Comparison of ENCODE assay signal across 15 cellular contexts in the genomic region with DNA sequence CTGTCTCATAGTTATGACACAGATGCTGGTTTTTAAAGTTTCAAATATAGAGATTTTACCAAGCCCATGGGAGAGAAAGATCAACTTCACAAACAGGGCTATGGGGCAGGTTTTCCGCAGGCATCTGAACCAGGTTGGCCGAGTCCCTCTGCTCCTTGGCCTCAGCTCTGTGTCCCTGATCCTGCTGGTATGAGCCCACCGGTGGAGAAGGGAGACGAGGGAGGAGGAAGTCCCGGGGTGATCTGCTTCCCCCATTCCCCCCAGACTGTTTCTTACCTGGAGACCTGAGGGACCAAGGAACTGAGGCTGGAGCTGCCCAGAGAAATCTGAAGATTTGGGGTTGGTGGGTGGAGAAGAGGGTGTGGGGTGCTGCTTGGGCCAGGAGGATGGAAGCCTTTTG. TPM values are rescaled to one million over a fixed set of nuclear protein-coding genes. Genes with fewer than 3 reads are reported as not detected.
DNase-seq lines count a peak whose midpoint lies in the region; ATAC-seq and TF ChIP-seq lines count a peak whose summit lies in the region.
"Had no signal": no experiment of that assay in that cellular context is flagged by ENCODE, and none has a peak within 500 bp of the region (broad histone marks: within the 10 kb centered on the region; RNA-seq: fewer than 3 reads in every experiment).

No MANE protein-coding gene starts in this region.

- no peaks in the 10 kb centered on the region for H3K36me3 ChIP-seq in naive thymus-derived CD4-positive, alpha-beta T cell (ENCODE audit: control insufficient read depth in 2 of 3, insufficient read depth in 3 of 3, low read length in 3 of 3)
- no peaks in the 10 kb centered on the region for H3K36me3 ChIP-seq in thyroid gland

- TF ChIP-seq CTCF in thyroid gland (IDR thresholded peaks at IDR 0.05) = no peak

- no peak overlapping the region for H3K27ac ChIP-seq in naive thymus-derived CD4-positive, alpha-beta T cell (ENCODE audit: low read depth, low read length)
- peak overlapping the region in 2 of 3 donors; percentile 74 to 83 for H3K27ac ChIP-seq in thyroid gland

- H3K27me3 ChIP-seq in naive thymus-derived CD4-positive, alpha-beta T cell (ENCODE audit: control insufficient read depth in 2 of 2, insufficient read depth in 2 of 2, low read length in 2 of 2) = no peaks in the 10 kb centered on the region
- no peaks in the 10 kb centered on the region for H3K27me3 ChIP-seq in thyroid gland

- POLR2A ChIA-PET in activated CD4-positive, alpha-beta T cell treated with anti-CD3 and anti-CD28 coated beads, Interleukin-2, amount 10 ng/mL, durations not matched to agents 7 days and 5 days (lab: Charles Lee) = interaction anchor here (0.6 kb wide), 1 partner anchor 272 kb away, joined by 3 read pairs; no protein-coding TSS in a partner anchor
- POLR2A ChIA-PET in naive thymus-derived CD4-positive, alpha-beta T cell (lab: Charles Lee) = interaction anchor here (1.6 to 31.3 kb wide), 3 partner anchors 12 to 40 kb away, joined by 6 to 1812 read pairs (median 389); partner anchors contain the start of gene BTG2

- no peak overlapping the region for H3K4me3 ChIP-seq in naive thymus-derived CD4-positive, alpha-beta T cell (ENCODE audit: low read length)
- no peak overlapping the region for H3K4me3 ChIP-seq in thyroid gland (replicated peaks in 1 of 3)

- DNase-seq in activated CD4-positive, alpha-beta T cell treated with anti-CD3 and anti-CD28 coated beads, Interleukin-2, amount 10 ng/mL, durations not matched to agents 7 days and 5 days = no peak
- DNase-seq in activated CD4-positive, alpha-beta T cell treated with anti-CD3 and anti-CD28 coated beads for 4 hours = no peak
- DNase-seq in activated naive CD8-positive, alpha-beta T cell treated with anti-CD3 and anti-CD28 coated beads, Interleukin-2, amount 50 U/mL, for 24 hours = no peak
- no peak for DNase-seq in naive thymus-derived CD4-positive, alpha-beta T cell
- DNase-seq in thyroid gland = no peak
- no peak for DNase-seq in immature natural killer cell
- no peak for DNase-seq in EL
- DNase-seq: COR-L47; mammary epithelial cell; NCI-H2081 treated with DMSO at 0.1 percent for 48 hours; NCI-H69; stimulated activated CD4-positive, alpha-beta T cell treated with anti-CD3 and anti-CD28 coated beads, Interleukin-12 subunit alpha, Interleukin-12 subunit beta, amount 100 ng/mL, for 4 hours; T-helper 9 cell had no signal

- peaks cover 6 to 51% of the 10 kb centered on the region in 2 donors for H3K4me1 ChIP-seq in naive thymus-derived CD4-positive, alpha-beta T cell (ENCODE audit: control insufficient read depth in 2 of 2, insufficient read depth in 2 of 2, low read length in 2 of 2)
- peaks cover 51 to 80% of the 10 kb centered on the region in 2 donors for H3K4me1 ChIP-seq in thyroid gland

- peaks cover 78% of the 10 kb centered on the region for H3K4me1 Mint-ChIP-seq in activated CD4-positive, alpha-beta T cell treated with anti-CD3 and anti-CD28 coated beads, Interleukin-2, amount 10 ng/mL, durations not matched to agents 7 days and 5 days
- H3K4me1 Mint-ChIP-seq in activated naive CD8-positive, alpha-beta T cell treated with anti-CD3 and anti-CD28 coated beads, Interleukin-2, amount 50 U/mL, for 24 hours = peaks cover 65% of the 10 kb centered on the region
- peaks cover 35 to 75% (median 73%) of the 10 kb centered on the region in 7 donors for H3K4me1 Mint-ChIP-seq in naive thymus-derived CD4-positive, alpha-beta T cell
- peaks cover 39 to 45% of the 10 kb centered on the region in 2 donors for H3K4me1 Mint-ChIP-seq in immature natural killer cell

- no peak for TF ChIP-seq POLR2A in thyroid gland (IDR thresholded peaks at IDR 0.05)

- CTCF ChIA-PET in activated CD4-positive, alpha-beta T cell treated with anti-CD3 and anti-CD28 coated beads, Interleukin-2, amount 10 ng/mL, durations not matched to agents 7 days and 5 days (lab: Charles Lee) = interaction anchor here (0.7 to 5.9 kb wide), 8 partner anchors 8 to 86 kb away, joined by 3 to 64 read pairs (median 22); partner anchors contain the start of gene BTG2
- CTCF ChIA-PET in naive thymus-derived CD4-positive, alpha-beta T cell (lab: Charles Lee) = interaction anchor here (1.3 to 15.6 kb wide), 9 partner anchors 9 to 212 kb away, joined by 3 to 480 read pairs (median 14); partner anchors contain the start of gene BTG2

- peak overlapping the region; percentile 71 for H3K27ac Mint-ChIP-seq in activated CD4-positive, alpha-beta T cell treated with anti-CD3 and anti-CD28 coated beads, Interleukin-2, amount 10 ng/mL, durations not matched to agents 7 days and 5 days
- peak overlapping the region; percentile 42 for H3K27ac Mint-ChIP-seq in activated naive CD8-positive, alpha-beta T cell treated with anti-CD3 and anti-CD28 coated beads, Interleukin-2, amount 50 U/mL, for 24 hours
- H3K27ac Mint-ChIP-seq in naive thymus-derived CD4-positive, alpha-beta T cell = peak overlapping the region; percentile 59 to 98 (median 83)
- H3K27ac Mint-ChIP-seq in immature natural killer cell = peak overlapping the region in 1 of 6 donors; percentile 21

- no peaks in the 10 kb centered on the region for H3K9me3 ChIP-seq in naive thymus-derived CD4-positive, alpha-beta T cell (ENCODE audit: control insufficient read depth in 2 of 3, low read length in 3 of 3)
- no peaks in the 10 kb centered on the region for H3K9me3 ChIP-seq in thyroid gland

- intact Hi-C loops in naive thymus-derived CD4-positive, alpha-beta T cell (cut with micrococcal nuclease) = loop anchor here in 1 of 2 donors (10.0 kb wide), 1 partner anchor 488 kb away; the partner anchor contains the start of gene LAX1
- intact Hi-C loops in thyroid gland (cut with DNase I) = loop anchor here (10.0 kb wide), 2 partner anchors 168 to 418 kb away; no protein-coding TSS in a partner anchor

- no peaks in the 10 kb centered on the region for H3K36me3 Mint-ChIP-seq in activated CD4-positive, alpha-beta T cell treated with anti-CD3 and anti-CD28 coated beads, Interleukin-2, amount 10 ng/mL, durations not matched to agents 7 days and 5 days (ENCODE audit: low read depth)
- no peaks in the 10 kb centered on the region for H3K36me3 Mint-ChIP-seq in activated naive CD8-positive, alpha-beta T cell treated with anti-CD3 and anti-CD28 coated beads, Interleukin-2, amount 50 U/mL, for 24 hours (ENCODE audit: low read depth)
- no peaks in the 10 kb centered on the region for H3K36me3 Mint-ChIP-seq in naive thymus-derived CD4-positive, alpha-beta T cell
- H3K36me3 Mint-ChIP-seq in immature natural killer cell = no peaks in the 10 kb centered on the region

- ATAC-seq in activated naive CD8-positive, alpha-beta T cell treated with anti-CD3 and anti-CD28 coated beads, Interleukin-2, amount 50 U/mL, for 24 hours = no peak
- no peak for ATAC-seq in naive thymus-derived CD4-positive, alpha-beta T cell
- ATAC-seq in GM21515 (IDR thresholded peaks at IDR 0.05; ENCODE audit: unreplicated experiment) = no peak

- no peak overlapping the region for H3K4me3 Mint-ChIP-seq in activated CD4-positive, alpha-beta T cell treated with anti-CD3 and anti-CD28 coated beads, Interleukin-2, amount 10 ng/mL, durations not matched to agents 7 days and 5 days
- H3K4me3 Mint-ChIP-seq in activated naive CD8-positive, alpha-beta T cell treated with anti-CD3 and anti-CD28 coated beads, Interleukin-2, amount 50 U/mL, for 24 hours = no peak overlapping the region
- peak overlapping the region in 2 of 10 donors; percentile 66 to 70 for H3K4me3 Mint-ChIP-seq in naive thymus-derived CD4-positive, alpha-beta T cell
- no peak overlapping the region for H3K4me3 Mint-ChIP-seq in immature natural killer cell

- no peaks in the 10 kb centered on the region for H3K9me3 Mint-ChIP-seq in activated CD4-positive, alpha-beta T cell treated with anti-CD3 and anti-CD28 coated beads, Interleukin-2, amount 10 ng/mL, durations not matched to agents 7 days and 5 days
- no peaks in the 10 kb centered on the region for H3K9me3 Mint-ChIP-seq in activated naive CD8-positive, alpha-beta T cell treated with anti-CD3 and anti-CD28 coated beads, Interleukin-2, amount 50 U/mL, for 24 hours
- no peaks in the 10 kb centered on the region for H3K9me3 Mint-ChIP-seq in naive thymus-derived CD4-positive, alpha-beta T cell
- no peaks in the 10 kb centered on the region for H3K9me3 Mint-ChIP-seq in immature natural killer cell
- H3K9me3 Mint-ChIP-seq: activated T-helper 2 cell treated with anti-CD3 and anti-CD28 coated beads, Interferon-gamma antibody, Interleukin-2, Interleukin-4, amounts not matched to agents 10 μg/mL and 5 μg/mL and 100 μg/mL, durations not matched to agents 14 hours and 24 hours and 36 hours had no signal

- H3K27me3 Mint-ChIP-seq in activated CD4-positive, alpha-beta T cell treated with anti-CD3 and anti-CD28 coated beads, Interleukin-2, amount 10 ng/mL, durations not matched to agents 7 days and 5 days = no peaks in the 10 kb centered on the region
- no peaks in the 10 kb centered on the region for H3K27me3 Mint-ChIP-seq in activated naive CD8-positive, alpha-beta T cell treated with anti-CD3 and anti-CD28 coated beads, Interleukin-2, amount 50 U/mL, for 24 hours
- no peaks in the 10 kb centered on the region for H3K27me3 Mint-ChIP-seq in naive thymus-derived CD4-positive, alpha-beta T cell
- peaks cover 3 to 6% (median 5%) of the 10 kb centered on the region in 3 donors for H3K27me3 Mint-ChIP-seq in immature natural killer cell (ENCODE audit: low read depth in 3 of 3)

- 77 to 89% methylated on average over 5 of the region's 5 CpGs for WGBS in thyroid gland, 2 donors

RNA-seq across cellular contexts. Expression of gene BTG2, which starts 28.9 kb away (rescaled TPM):
- 10 to 100 TPM; 73.6 to 82.3 TPM for total RNA-seq in activated CD4-positive, alpha-beta T cell treated with anti-CD3 and anti-CD28 coated beads, Interleukin-2, amount 10 ng/mL, durations not matched to agents 7 days and 5 days
- total RNA-seq in naive thymus-derived CD4-positive, alpha-beta T cell = 100 to 1,000 TPM; 141 to 654 (median 241) TPM
- polyA plus RNA-seq in naive thymus-derived CD4-positive, alpha-beta T cell = 100 to 1,000 TPM; 118 to 211 TPM
- total RNA-seq in thyroid gland = 10 to 100 TPM; 41.9 to 82.1 (median 51.9) TPM
- 100 to 1,000 TPM; 112 to 147 (median 127) TPM for polyA plus RNA-seq in immature natural killer cell

RNA-seq across cellular contexts. Expression of gene CHIT1, which starts 46.9 kb away (rescaled TPM):
- under 1 TPM; 0.30 to 0.42 TPM for total RNA-seq in activated CD4-positive, alpha-beta T cell treated with anti-CD3 and anti-CD28 coated beads, Interleukin-2, amount 10 ng/mL, durations not matched to agents 7 days and 5 days
- 1 to 10 TPM in 4 of 5 experiments, under 1 TPM in 1; 0.76 to 2.2 (median 1.1) TPM for total RNA-seq in naive thymus-derived CD4-positive, alpha-beta T cell
- not detected for polyA plus RNA-seq in naive thymus-derived CD4-positive, alpha-beta T cell
- total RNA-seq in thyroid gland = 1 to 10 TPM in 2 of 4 donors, under 1 TPM in 1, not detected in 1; 0.45 to 9.0 (median 1.2) TPM
- not detected for polyA plus RNA-seq in immature natural killer cell
- polyA plus RNA-seq: mammary epithelial cell had no signal
